In the genomic region with DNA sequence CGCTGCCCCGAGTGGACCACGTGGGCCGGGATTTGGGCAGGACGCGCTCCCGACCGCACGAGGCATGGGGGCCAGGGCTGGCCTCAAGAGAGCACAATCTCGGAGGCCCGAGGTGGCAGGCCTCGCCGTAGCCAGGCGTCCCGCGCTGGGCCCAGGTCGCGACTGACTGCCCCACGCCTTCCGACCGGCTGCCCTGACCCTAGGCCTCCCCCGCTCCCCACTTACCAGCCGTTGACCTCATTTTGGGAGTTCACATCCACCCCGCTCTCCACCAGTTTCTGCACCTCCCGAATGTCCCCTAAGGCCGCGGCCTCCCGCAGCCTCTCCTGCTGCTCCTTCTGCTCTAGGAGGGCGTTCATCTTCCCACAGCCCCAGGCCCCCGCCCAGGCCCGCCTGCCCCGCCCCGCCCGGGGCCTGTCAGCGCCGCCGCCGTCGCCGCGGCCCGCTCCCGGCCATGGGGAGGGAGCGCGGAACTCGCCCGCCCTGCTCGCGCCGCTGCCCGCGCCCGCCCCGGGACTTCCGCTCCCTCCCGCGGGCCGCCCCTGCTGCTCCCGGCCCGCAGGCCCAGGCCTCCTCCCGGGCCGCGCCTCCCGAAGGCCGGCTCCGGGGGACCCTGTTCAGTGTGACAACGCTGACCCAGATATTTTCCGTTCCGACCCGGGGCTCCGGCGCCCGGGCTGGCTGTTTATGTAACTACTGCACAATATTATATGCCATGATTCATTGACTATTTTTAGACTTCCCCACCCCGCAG, we compare ENCODE assay signal across 1 cellular context.
A peak's percentile ranks its signal among the peaks of the same experiment; 100 is the strongest.
TF ChIP-seq lines count a peak whose summit lies in the region.

A gene with protein sequence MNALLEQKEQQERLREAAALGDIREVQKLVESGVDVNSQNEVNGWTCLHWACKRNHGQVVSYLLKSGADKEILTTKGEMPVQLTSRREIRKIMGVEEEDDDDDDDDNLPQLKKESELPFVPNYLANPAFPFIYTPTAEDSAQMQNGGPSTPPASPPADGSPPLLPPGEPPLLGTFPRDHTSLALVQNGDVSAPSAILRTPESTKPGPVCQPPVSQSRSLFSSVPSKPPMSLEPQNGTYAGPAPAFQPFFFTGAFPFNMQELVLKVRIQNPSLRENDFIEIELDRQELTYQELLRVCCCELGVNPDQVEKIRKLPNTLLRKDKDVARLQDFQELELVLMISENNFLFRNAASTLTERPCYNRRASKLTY (minus strand): TSS at position 619 of the 754 bp plus-strand sequence. CDS start 260 bp downstream, at position 359.

TF ChIP-seq in HEK293, 187 proteins besides CTCF, POLR2A, EP300 and RAD21 (continued from another document and continues in another):
- TF ChIP-seq, protein P1, sequence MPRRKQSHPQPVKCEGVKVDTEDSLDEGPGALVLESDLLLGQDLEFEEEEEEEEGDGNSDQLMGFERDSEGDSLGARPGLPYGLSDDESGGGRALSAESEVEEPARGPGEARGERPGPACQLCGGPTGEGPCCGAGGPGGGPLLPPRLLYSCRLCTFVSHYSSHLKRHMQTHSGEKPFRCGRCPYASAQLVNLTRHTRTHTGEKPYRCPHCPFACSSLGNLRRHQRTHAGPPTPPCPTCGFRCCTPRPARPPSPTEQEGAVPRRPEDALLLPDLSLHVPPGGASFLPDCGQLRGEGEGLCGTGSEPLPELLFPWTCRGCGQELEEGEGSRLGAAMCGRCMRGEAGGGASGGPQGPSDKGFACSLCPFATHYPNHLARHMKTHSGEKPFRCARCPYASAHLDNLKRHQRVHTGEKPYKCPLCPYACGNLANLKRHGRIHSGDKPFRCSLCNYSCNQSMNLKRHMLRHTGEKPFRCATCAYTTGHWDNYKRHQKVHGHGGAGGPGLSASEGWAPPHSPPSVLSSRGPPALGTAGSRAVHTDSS (tag by site-specific recombination; IDR thresholded peaks at IDR 0.05), result peak; percentile 32; the same call in 1 of the 2 replicates
- no peak for TF ChIP-seq ZNF777 (tag by site-specific recombination; IDR thresholded peaks at IDR 0.05; ENCODE audit: borderline replicate concordance)
- peak; percentile 76 for TF ChIP-seq IKZF3 (tag by site-specific recombination; IDR thresholded peaks at IDR 0.05)
- TF ChIP-seq, protein P2, sequence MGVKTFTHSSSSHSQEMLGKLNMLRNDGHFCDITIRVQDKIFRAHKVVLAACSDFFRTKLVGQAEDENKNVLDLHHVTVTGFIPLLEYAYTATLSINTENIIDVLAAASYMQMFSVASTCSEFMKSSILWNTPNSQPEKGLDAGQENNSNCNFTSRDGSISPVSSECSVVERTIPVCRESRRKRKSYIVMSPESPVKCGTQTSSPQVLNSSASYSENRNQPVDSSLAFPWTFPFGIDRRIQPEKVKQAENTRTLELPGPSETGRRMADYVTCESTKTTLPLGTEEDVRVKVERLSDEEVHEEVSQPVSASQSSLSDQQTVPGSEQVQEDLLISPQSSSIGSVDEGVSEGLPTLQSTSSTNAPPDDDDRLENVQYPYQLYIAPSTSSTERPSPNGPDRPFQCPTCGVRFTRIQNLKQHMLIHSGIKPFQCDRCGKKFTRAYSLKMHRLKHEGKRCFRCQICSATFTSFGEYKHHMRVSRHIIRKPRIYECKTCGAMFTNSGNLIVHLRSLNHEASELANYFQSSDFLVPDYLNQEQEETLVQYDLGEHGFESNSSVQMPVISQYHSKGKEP (tag by site-specific recombination; IDR thresholded peaks at IDR 0.05), result peak; percentile 82; the same call in 1 of the 2 replicates
- no peak for TF ChIP-seq ZNF366 (tag by site-specific recombination; conservative IDR thresholded peaks at IDR 0.05)
- no peak for TF ChIP-seq ZNF221 (tag by site-specific recombination; IDR thresholded peaks at IDR 0.05; ENCODE audit: borderline replicate concordance)
- TF ChIP-seq, protein P3, sequence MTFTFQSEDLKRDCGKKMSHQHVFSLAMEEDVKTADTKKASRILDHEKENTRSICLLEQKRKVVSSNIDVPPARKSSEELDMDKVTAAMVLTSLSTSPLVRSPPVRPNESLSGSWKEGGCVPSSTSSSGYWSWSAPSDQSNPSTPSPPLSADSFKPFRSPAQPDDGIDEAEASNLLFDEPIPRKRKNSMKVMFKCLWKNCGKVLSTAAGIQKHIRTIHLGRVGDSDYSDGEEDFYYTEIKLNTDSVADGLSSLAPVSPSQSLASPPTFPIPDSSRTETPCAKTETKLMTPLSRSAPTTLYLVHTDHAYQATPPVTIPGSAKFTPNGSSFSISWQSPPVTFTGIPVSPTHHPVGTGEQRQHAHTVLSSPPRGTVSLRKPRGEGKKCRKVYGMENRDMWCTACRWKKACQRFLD (tag by site-specific recombination; IDR thresholded peaks at IDR 0.05), result peak; percentile 95
- TF ChIP-seq ZNF133 (tag by site-specific recombination; IDR thresholded peaks at IDR 0.05), result no peak
- TF ChIP-seq TRIM28 (IDR thresholded peaks at IDR 0.05; ENCODE audit: borderline replicate concordance, low read length), result peak; percentile 30; the same call in 1 of the 2 replicates
- TF ChIP-seq, protein P4, sequence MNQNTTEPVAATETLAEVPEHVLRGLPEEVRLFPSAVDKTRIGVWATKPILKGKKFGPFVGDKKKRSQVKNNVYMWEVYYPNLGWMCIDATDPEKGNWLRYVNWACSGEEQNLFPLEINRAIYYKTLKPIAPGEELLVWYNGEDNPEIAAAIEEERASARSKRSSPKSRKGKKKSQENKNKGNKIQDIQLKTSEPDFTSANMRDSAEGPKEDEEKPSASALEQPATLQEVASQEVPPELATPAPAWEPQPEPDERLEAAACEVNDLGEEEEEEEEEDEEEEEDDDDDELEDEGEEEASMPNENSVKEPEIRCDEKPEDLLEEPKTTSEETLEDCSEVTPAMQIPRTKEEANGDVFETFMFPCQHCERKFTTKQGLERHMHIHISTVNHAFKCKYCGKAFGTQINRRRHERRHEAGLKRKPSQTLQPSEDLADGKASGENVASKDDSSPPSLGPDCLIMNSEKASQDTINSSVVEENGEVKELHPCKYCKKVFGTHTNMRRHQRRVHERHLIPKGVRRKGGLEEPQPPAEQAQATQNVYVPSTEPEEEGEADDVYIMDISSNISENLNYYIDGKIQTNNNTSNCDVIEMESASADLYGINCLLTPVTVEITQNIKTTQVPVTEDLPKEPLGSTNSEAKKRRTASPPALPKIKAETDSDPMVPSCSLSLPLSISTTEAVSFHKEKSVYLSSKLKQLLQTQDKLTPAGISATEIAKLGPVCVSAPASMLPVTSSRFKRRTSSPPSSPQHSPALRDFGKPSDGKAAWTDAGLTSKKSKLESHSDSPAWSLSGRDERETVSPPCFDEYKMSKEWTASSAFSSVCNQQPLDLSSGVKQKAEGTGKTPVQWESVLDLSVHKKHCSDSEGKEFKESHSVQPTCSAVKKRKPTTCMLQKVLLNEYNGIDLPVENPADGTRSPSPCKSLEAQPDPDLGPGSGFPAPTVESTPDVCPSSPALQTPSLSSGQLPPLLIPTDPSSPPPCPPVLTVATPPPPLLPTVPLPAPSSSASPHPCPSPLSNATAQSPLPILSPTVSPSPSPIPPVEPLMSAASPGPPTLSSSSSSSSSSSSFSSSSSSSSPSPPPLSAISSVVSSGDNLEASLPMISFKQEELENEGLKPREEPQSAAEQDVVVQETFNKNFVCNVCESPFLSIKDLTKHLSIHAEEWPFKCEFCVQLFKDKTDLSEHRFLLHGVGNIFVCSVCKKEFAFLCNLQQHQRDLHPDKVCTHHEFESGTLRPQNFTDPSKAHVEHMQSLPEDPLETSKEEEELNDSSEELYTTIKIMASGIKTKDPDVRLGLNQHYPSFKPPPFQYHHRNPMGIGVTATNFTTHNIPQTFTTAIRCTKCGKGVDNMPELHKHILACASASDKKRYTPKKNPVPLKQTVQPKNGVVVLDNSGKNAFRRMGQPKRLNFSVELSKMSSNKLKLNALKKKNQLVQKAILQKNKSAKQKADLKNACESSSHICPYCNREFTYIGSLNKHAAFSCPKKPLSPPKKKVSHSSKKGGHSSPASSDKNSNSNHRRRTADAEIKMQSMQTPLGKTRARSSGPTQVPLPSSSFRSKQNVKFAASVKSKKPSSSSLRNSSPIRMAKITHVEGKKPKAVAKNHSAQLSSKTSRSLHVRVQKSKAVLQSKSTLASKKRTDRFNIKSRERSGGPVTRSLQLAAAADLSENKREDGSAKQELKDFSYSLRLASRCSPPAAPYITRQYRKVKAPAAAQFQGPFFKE (tag by site-specific recombination; IDR thresholded peaks at IDR 0.05; ENCODE audit: borderline replicate concordance), result no peak
- TF ChIP-seq, protein P5, sequence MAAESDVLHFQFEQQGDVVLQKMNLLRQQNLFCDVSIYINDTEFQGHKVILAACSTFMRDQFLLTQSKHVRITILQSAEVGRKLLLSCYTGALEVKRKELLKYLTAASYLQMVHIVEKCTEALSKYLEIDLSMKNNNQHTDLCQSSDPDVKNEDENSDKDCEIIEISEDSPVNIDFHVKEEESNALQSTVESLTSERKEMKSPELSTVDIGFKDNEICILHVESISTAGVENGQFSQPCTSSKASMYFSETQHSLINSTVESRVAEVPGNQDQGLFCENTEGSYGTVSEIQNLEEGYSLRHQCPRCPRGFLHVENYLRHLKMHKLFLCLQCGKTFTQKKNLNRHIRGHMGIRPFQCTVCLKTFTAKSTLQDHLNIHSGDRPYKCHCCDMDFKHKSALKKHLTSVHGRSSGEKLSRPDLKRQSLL (tag by site-specific recombination; IDR thresholded peaks at IDR 0.05), result peak; percentile 97
- TF ChIP-seq OSR2 (tag by site-specific recombination; IDR thresholded peaks at IDR 0.05), result peak; percentile 43; the same call in 1 of the 2 replicates
- TF ChIP-seq KLF9 (tag by site-specific recombination; IDR thresholded peaks at IDR 0.05; ENCODE audit: low read depth), result peak; percentile 84
- TF ChIP-seq, protein P6, sequence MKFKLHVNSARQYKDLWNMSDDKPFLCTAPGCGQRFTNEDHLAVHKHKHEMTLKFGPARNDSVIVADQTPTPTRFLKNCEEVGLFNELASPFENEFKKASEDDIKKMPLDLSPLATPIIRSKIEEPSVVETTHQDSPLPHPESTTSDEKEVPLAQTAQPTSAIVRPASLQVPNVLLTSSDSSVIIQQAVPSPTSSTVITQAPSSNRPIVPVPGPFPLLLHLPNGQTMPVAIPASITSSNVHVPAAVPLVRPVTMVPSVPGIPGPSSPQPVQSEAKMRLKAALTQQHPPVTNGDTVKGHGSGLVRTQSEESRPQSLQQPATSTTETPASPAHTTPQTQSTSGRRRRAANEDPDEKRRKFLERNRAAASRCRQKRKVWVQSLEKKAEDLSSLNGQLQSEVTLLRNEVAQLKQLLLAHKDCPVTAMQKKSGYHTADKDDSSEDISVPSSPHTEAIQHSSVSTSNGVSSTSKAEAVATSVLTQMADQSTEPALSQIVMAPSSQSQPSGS (tag by site-specific recombination; IDR thresholded peaks at IDR 0.05; ENCODE audit: low read depth), result peak; percentile 74
- no peak for TF ChIP-seq ZNF768 (tag by site-specific recombination; IDR thresholded peaks at IDR 0.05)
- 0 out of 2 replicates have a peak, but pooled peaks have one; percentile 32 for TF ChIP-seq GLI4 (tag by site-specific recombination; IDR thresholded peaks at IDR 0.05)
- peak; percentile 3; the same call in 1 of the 2 replicates for TF ChIP-seq ZBTB17 (tag by site-specific recombination; IDR thresholded peaks at IDR 0.05)
- peak; percentile 68; the same call in 1 of the 2 replicates for TF ChIP-seq ZNF629 (tag by site-specific recombination; IDR thresholded peaks at IDR 0.05)
- TF ChIP-seq SP7 (tag by site-specific recombination; IDR thresholded peaks at IDR 0.05), result peak; percentile 6
- peak; percentile 52; the same call in 1 of the 2 replicates for TF ChIP-seq ZNF792 (tag by site-specific recombination; IDR thresholded peaks at IDR 0.05)
- TF ChIP-seq, protein P7, sequence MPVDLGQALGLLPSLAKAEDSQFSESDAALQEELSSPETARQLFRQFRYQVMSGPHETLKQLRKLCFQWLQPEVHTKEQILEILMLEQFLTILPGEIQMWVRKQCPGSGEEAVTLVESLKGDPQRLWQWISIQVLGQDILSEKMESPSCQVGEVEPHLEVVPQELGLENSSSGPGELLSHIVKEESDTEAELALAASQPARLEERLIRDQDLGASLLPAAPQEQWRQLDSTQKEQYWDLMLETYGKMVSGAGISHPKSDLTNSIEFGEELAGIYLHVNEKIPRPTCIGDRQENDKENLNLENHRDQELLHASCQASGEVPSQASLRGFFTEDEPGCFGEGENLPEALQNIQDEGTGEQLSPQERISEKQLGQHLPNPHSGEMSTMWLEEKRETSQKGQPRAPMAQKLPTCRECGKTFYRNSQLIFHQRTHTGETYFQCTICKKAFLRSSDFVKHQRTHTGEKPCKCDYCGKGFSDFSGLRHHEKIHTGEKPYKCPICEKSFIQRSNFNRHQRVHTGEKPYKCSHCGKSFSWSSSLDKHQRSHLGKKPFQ (tag by site-specific recombination; IDR thresholded peaks at IDR 0.05), result no peak
- TF ChIP-seq ZNF585B (tag by site-specific recombination; IDR thresholded peaks at IDR 0.05), result no peak
- peak; percentile 52 for TF ChIP-seq ZNF76 (tag by site-specific recombination; IDR thresholded peaks at IDR 0.05; ENCODE audit: borderline replicate concordance, low read depth)
- TF ChIP-seq ZNF521 (tag by site-specific recombination; IDR thresholded peaks at IDR 0.05), result no peak
- TF ChIP-seq, protein P8, sequence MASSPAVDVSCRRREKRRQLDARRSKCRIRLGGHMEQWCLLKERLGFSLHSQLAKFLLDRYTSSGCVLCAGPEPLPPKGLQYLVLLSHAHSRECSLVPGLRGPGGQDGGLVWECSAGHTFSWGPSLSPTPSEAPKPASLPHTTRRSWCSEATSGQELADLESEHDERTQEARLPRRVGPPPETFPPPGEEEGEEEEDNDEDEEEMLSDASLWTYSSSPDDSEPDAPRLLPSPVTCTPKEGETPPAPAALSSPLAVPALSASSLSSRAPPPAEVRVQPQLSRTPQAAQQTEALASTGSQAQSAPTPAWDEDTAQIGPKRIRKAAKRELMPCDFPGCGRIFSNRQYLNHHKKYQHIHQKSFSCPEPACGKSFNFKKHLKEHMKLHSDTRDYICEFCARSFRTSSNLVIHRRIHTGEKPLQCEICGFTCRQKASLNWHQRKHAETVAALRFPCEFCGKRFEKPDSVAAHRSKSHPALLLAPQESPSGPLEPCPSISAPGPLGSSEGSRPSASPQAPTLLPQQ (tag by site-specific recombination; IDR thresholded peaks at IDR 0.05), result peak; percentile 49
- TF ChIP-seq YY2 (tag by site-specific recombination; IDR thresholded peaks at IDR 0.05), result peak; percentile 75
- no peak for TF ChIP-seq ZNF830 (tag by site-specific recombination; IDR thresholded peaks at IDR 0.05; ENCODE audit: low read depth)
- TF ChIP-seq ZNF510 (tag by site-specific recombination; IDR thresholded peaks at IDR 0.05; ENCODE audit: insufficient replicate concordance), result no peak
- peak; percentile 93 for TF ChIP-seq ZNF561 (tag by site-specific recombination; IDR thresholded peaks at IDR 0.05; ENCODE audit: borderline replicate concordance)
- no peak for TF ChIP-seq ZNF776 (tag by site-specific recombination; IDR thresholded peaks at IDR 0.05; ENCODE audit: borderline replicate concordance)
- peak; percentile 94 for TF ChIP-seq ZNF335 (tag by site-specific recombination; conservative IDR thresholded peaks at IDR 0.05)
- no peak for TF ChIP-seq ZNF624 (tag by site-specific recombination; IDR thresholded peaks at IDR 0.05)
- no peak; the same call in none of the 2 replicates for TF ChIP-seq ZIC2 (tag by site-specific recombination; IDR thresholded peaks at IDR 0.05)
- peak; percentile 79; the same call in 1 of the 2 replicates for TF ChIP-seq REPIN1 (tag by site-specific recombination; IDR thresholded peaks at IDR 0.05; ENCODE audit: low read depth)
